ENCODE assay signal across 26 cellular contexts in genomic region chr18:79782566-79783308, GRCh38. TPM values are rescaled to one million over a fixed set of nuclear protein-coding genes. Genes with fewer than 3 reads are reported as not detected.
DNase-seq lines count a peak whose midpoint lies in the region; ATAC-seq and TF ChIP-seq lines count a peak whose summit lies in the region.
"Had no signal": no experiment of that assay in that cellular context is flagged by ENCODE, and none has a peak within 500 bp of the region (broad histone marks: within the 10 kb centered on the region; RNA-seq: fewer than 3 reads in every experiment).

No MANE protein-coding gene starts in this region.

- intact Hi-C loops in activated B cell treated with CpG ODN at 0.5 μM for 24 hours (cut with micrococcal nuclease) (no loop called here), sciatic nerve (cut with DNase I) (no loop called here)
- intact Hi-C loops in activated naive CD4-positive, alpha-beta T cell treated with anti-CD3 and anti-CD28 coated beads for 36 hours (cut with micrococcal nuclease): no loop called here

- no peaks in the 10 kb centered on the region for H3K36me3 ChIP-seq in H7 (replicated peaks; ENCODE audit: control insufficient read depth, insufficient read depth, low read length)
- H3K36me3 ChIP-seq: BE2C, HAP-1, neutrophil had no signal

- H3K4me3 ChIP-seq in H7 (ENCODE audit: insufficient read depth, low read depth, low read length): no peak overlapping the region
- H3K4me3 ChIP-seq: A549, HAP-1, lung, SK-N-MC had no signal

- TF ChIP-seq CTCF in activated B cell treated with CpG ODN at 0.5 μM for 24 hours (IDR thresholded peaks at IDR 0.05): no peak

- no peak overlapping the region for H3K27ac Mint-ChIP-seq in activated B cell treated with CpG ODN at 0.5 μM for 24 hours
- H3K27ac Mint-ChIP-seq in activated naive CD4-positive, alpha-beta T cell treated with anti-CD3 and anti-CD28 coated beads for 36 hours: no peak overlapping the region
- H3K27ac Mint-ChIP-seq: activated naive CD8-positive, alpha-beta T cell treated with anti-CD3 and anti-CD28 coated beads for 36 hours; IgD-negative memory B cell; stimulated activated effector memory CD8-positive, alpha-beta T cell treated with anti-CD3 and anti-CD28 coated beads, Interleukin-12 subunit alpha, Interleukin-12 subunit beta, amount 100 ng/mL, for 72 hours; T-helper 17 cell had no signal

- no peaks in the 10 kb centered on the region for H3K9me3 Mint-ChIP-seq in activated B cell treated with CpG ODN at 0.5 μM for 24 hours
- H3K9me3 Mint-ChIP-seq in activated naive CD4-positive, alpha-beta T cell treated with anti-CD3 and anti-CD28 coated beads for 36 hours: no peaks in the 10 kb centered on the region
- H3K9me3 Mint-ChIP-seq: activated naive CD8-positive, alpha-beta T cell treated with anti-CD3 and anti-CD28 coated beads for 36 hours; stimulated activated effector memory CD8-positive, alpha-beta T cell treated with anti-CD3 and anti-CD28 coated beads, Interleukin-12 subunit alpha, Interleukin-12 subunit beta, amount 100 ng/mL, for 72 hours had no signal

- CTCF ChIA-PET in activated B cell treated with CpG ODN at 0.5 μM for 24 hours (lab: Charles Lee): no interaction called here
- CTCF ChIA-PET in activated naive CD4-positive, alpha-beta T cell treated with anti-CD3 and anti-CD28 coated beads for 36 hours (lab: Charles Lee): interaction anchor here (0.7 kb wide), 1 partner anchor 442 kb away, joined by 3 read pairs; no protein-coding TSS in a partner anchor

- ATAC-seq in activated B cell treated with CpG ODN at 0.5 μM for 24 hours (ENCODE audit: low read depth) (no peak), sciatic nerve (no peak)
- ATAC-seq: A549; stimulated activated effector memory CD8-positive, alpha-beta T cell treated with anti-CD3 and anti-CD28 coated beads, Interleukin-12 subunit alpha, Interleukin-12 subunit beta, amount 100 ng/mL, for 72 hours; T-helper 17 cell had no signal

- H3K4me1 Mint-ChIP-seq in activated B cell treated with CpG ODN at 0.5 μM for 24 hours: no peaks in the 10 kb centered on the region
- no peaks in the 10 kb centered on the region for H3K4me1 Mint-ChIP-seq in activated naive CD4-positive, alpha-beta T cell treated with anti-CD3 and anti-CD28 coated beads for 36 hours (ENCODE audit: low read depth)
- H3K4me1 Mint-ChIP-seq: activated naive CD8-positive, alpha-beta T cell treated with anti-CD3 and anti-CD28 coated beads for 36 hours; stimulated activated effector memory CD8-positive, alpha-beta T cell treated with anti-CD3 and anti-CD28 coated beads, Interleukin-12 subunit alpha, Interleukin-12 subunit beta, amount 100 ng/mL, for 72 hours; T-helper 17 cell had no signal

- DNase-seq in NCI-H345 treated with DMSO at 0.1 percent for 48 hours (lab: John Stamatoyannopoulos, UW; ENCODE audit: unreplicated experiment) (peak; percentile 8), NCI-H345 (lab: John Stamatoyannopoulos, UW) (no peak), H7 (peak; percentile 83), activated B cell treated with CpG ODN at 0.5 μM for 24 hours (peak; percentile 11), sciatic nerve (ENCODE audit: low spot score) (peak; percentile 47), middle frontal gyrus (ENCODE audit: extremely low spot score, low spot score) (no peak)
- no peak for DNase-seq in effector CD4-positive, alpha-beta T cell
- no peak for DNase-seq in activated naive CD4-positive, alpha-beta T cell treated with anti-CD3 and anti-CD28 coated beads for 36 hours
- DNase-seq: activated CD4-positive, alpha-beta T cell treated with anti-CD3 and anti-CD28 coated beads for 48 hours; activated naive CD8-positive, alpha-beta T cell treated with anti-CD3 and anti-CD28 coated beads for 36 hours; BE2C; Calu3; NCI-H2081 treated with DMSO at 0.1 percent for 48 hours; NCI-H510A treated with DMSO at 0.1 percent for 48 hours; substantia nigra; T-helper 17 cell had no signal

- no peaks in the 10 kb centered on the region for H3K36me3 Mint-ChIP-seq in activated B cell treated with CpG ODN at 0.5 μM for 24 hours (ENCODE audit: low read depth)
- no peaks in the 10 kb centered on the region for H3K36me3 Mint-ChIP-seq in activated naive CD4-positive, alpha-beta T cell treated with anti-CD3 and anti-CD28 coated beads for 36 hours (ENCODE audit: low read depth)
- H3K36me3 Mint-ChIP-seq: activated naive CD8-positive, alpha-beta T cell treated with anti-CD3 and anti-CD28 coated beads for 36 hours; IgD-negative memory B cell; stimulated activated effector memory CD8-positive, alpha-beta T cell treated with anti-CD3 and anti-CD28 coated beads, Interleukin-12 subunit alpha, Interleukin-12 subunit beta, amount 100 ng/mL, for 72 hours had no signal

- no peak overlapping the region for H3K4me3 Mint-ChIP-seq in activated B cell treated with CpG ODN at 0.5 μM for 24 hours
- H3K4me3 Mint-ChIP-seq in activated naive CD4-positive, alpha-beta T cell treated with anti-CD3 and anti-CD28 coated beads for 36 hours: no peak overlapping the region
- H3K4me3 Mint-ChIP-seq: activated naive CD8-positive, alpha-beta T cell treated with anti-CD3 and anti-CD28 coated beads for 36 hours; IgD-negative memory B cell; stimulated activated effector memory CD8-positive, alpha-beta T cell treated with anti-CD3 and anti-CD28 coated beads, Interleukin-12 subunit alpha, Interleukin-12 subunit beta, amount 100 ng/mL, for 72 hours; T-helper 17 cell had no signal

- H3K27me3 Mint-ChIP-seq in activated B cell treated with CpG ODN at 0.5 μM for 24 hours: peaks cover 38% of the 10 kb centered on the region
- H3K27me3 Mint-ChIP-seq in activated naive CD4-positive, alpha-beta T cell treated with anti-CD3 and anti-CD28 coated beads for 36 hours (ENCODE audit: low read depth): peaks cover 24% of the 10 kb centered on the region

- POLR2A ChIA-PET in activated B cell treated with CpG ODN at 0.5 μM for 24 hours (lab: Charles Lee): no interaction called here

- peaks cover 8% of the 10 kb centered on the region; the same call in 1 of the 2 replicates for H3K27me3 ChIP-seq in H7 (ENCODE audit: control insufficient read depth, insufficient read depth, low read length)

RNA-seq across cellular contexts. Expression of gene KCNG2, which starts 15.0 kb away (rescaled TPM):
- total RNA-seq in H7 (2014; rRNA removed; shearing (Covaris generic)): 0.14 and 0.18 TPM in 2 replicates
- total RNA-seq in activated B cell treated with CpG ODN at 0.5 μM for 24 hours (not detected in 2 replicates), sciatic nerve (0.22 TPM)
- total RNA-seq in activated naive CD4-positive, alpha-beta T cell treated with anti-CD3 and anti-CD28 coated beads for 36 hours: not detected
- total RNA-seq: activated CD8-positive, alpha-beta memory T cell treated with anti-CD3 and anti-CD28 coated beads for 36 hours; activated naive CD8-positive, alpha-beta T cell treated with anti-CD3 and anti-CD28 coated beads for 36 hours; Calu3; kidney epithelial cell; pulmonary artery endothelial cell; T-helper 17 cell had no signal

Comparison
In these comparisons a context has a peak if more than half of its experiments do, and no peak if none do; other contexts are left out.
1. DNase-seq: peak in NCI-H345 treated with DMSO at 0.1 percent for 48 hours (single experiment), H7 (single experiment), activated B cell treated with CpG ODN at 0.5 μM for 24 hours (single experiment) and sciatic nerve (single experiment); none in NCI-H345 (single experiment), middle frontal gyrus (single experiment), effector CD4-positive, alpha-beta T cell (single experiment) and activated naive CD4-positive, alpha-beta T cell treated with anti-CD3 and anti-CD28 coated beads for 36 hours (single experiment).